In the genomic region with DNA sequence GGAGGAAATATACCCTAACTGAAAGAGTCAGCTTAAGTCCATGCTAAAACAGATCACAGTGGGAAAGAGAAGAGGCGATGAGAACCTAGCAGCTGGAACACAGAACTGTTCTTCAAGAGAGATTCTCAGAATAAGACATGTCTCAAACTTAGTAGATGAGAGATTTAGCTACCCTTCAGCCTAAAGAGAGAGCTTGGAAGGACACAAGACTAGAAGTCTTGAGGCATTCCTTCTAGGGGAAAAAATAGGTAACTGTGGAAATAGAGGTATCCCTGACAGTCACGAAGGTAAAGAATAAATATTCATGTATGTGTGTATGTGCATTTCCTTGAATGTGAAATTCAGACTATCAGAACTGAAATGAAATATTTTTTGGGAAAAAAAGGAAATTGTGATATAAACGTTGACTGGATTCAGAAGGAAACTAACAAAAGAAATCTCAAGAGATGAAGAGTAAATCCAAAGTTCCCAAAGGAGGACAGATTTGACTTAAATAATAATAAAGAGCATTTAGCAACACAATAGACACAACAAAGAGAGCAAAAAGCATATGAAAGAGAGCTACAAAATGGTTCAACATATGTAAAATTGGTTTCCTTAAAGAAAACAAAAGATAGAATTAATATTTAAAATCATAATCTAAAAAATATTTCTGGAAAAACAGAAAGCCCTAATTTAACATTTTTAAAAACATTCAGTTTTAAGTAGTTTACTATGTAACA, we compare ENCODE assay signal across 16 cellular contexts.
DNase-seq lines count a peak whose midpoint lies in the region; ATAC-seq and TF ChIP-seq lines count a peak whose summit lies in the region.
"Had no signal": no experiment of that assay in that cellular context is flagged by ENCODE, and none has a peak within 500 bp of the region (broad histone marks: within the 10 kb centered on the region; RNA-seq: fewer than 3 reads in every experiment).

No MANE protein-coding gene starts in this region.

- ATAC-seq in DND-41 (ENCODE audit: insufficient read depth, low read depth) (no peak), WTC11 (peak; percentile 69), HG02840 (IDR thresholded peaks at IDR 0.05; ENCODE audit: low FRiP score, unreplicated experiment) (no peak)
- ATAC-seq: K562 had no signal

- H3K9ac ChIP-seq in DND-41 (ENCODE audit: low read depth, low read length): no peak overlapping the region
- H3K9ac ChIP-seq in HUES48 (ENCODE audit: low read depth, low read length): peak overlapping the region; percentile 15; the same call in 1 of the 2 replicates
- no peak overlapping the region for H3K9ac ChIP-seq in neural progenitor cell

- H3K4me1 ChIP-seq in DND-41 (ENCODE audit: insufficient read depth, low read length): peaks cover 3% of the 10 kb centered on the region; the same call in 1 of the 2 replicates
- H3K4me1 ChIP-seq in HUES48 (ENCODE audit: control insufficient read depth, insufficient read depth, low read length): peaks cover 37% of the 10 kb centered on the region
- no peaks in the 10 kb centered on the region for H3K4me1 ChIP-seq in neural progenitor cell
- H3K4me1 ChIP-seq: BE2C had no signal

- H3F3A ChIP-seq in neural progenitor cell (ENCODE audit: low read depth): no peaks in the 10 kb centered on the region

- H3K27me3 Mint-ChIP-seq in WTC11 (ENCODE audit: low read depth): no peaks in the 10 kb centered on the region
- H3K27me3 Mint-ChIP-seq in neural progenitor cell (ENCODE audit: insufficient read depth, low read depth): no peaks in the 10 kb centered on the region
- H3K27me3 Mint-ChIP-seq: CD4-positive, alpha-beta memory T cell had no signal

- POLR2A ChIA-PET in WTC11 (lab: Charles Lee): no interaction called here

- H4K20me1 ChIP-seq in DND-41 (ENCODE audit: insufficient read depth, low read length) (no peaks in the 10 kb centered on the region), neural progenitor cell (ENCODE audit: low read depth) (no peaks in the 10 kb centered on the region)

- H3K4me1 Mint-ChIP-seq in WTC11: peaks cover 42% of the 10 kb centered on the region
- H3K4me1 Mint-ChIP-seq in neural progenitor cell: no peaks in the 10 kb centered on the region
- H3K4me1 Mint-ChIP-seq: CD4-positive, alpha-beta memory T cell had no signal

- no peak overlapping the region for H3K4me3 ChIP-seq in DND-41 (ENCODE audit: low read depth in 1 of 2, low read length in 2 of 2)
- H3K4me3 ChIP-seq in HUES48 (ENCODE audit: low read depth, low read length): peak overlapping the region; percentile 53
- H3K4me3 ChIP-seq in neural progenitor cell: no peak overlapping the region
- H3K4me3 ChIP-seq: HAP-1, K562 had no signal

- H3K4me3 Mint-ChIP-seq in WTC11: peak overlapping the region; percentile 53
- no peak overlapping the region for H3K4me3 Mint-ChIP-seq in neural progenitor cell
- H3K4me3 Mint-ChIP-seq: CD4-positive, alpha-beta memory T cell had no signal

- no peak overlapping the region for H3K27ac ChIP-seq in DND-41 (ENCODE audit: low read length)
- H3K27ac ChIP-seq in HUES48 (ENCODE audit: low read depth, low read length): peak overlapping the region; percentile 91
- H3K27ac ChIP-seq in neural progenitor cell: no peak overlapping the region
- H3K27ac ChIP-seq: C4-2B had no signal

- H3K27ac Mint-ChIP-seq in WTC11 (peak overlapping the region; percentile 97), neural progenitor cell (no peak overlapping the region)
- H3K27ac Mint-ChIP-seq: CD4-positive, alpha-beta memory T cell had no signal

- no peaks in the 10 kb centered on the region for H3K27me3 ChIP-seq in DND-41 (ENCODE audit: insufficient read depth, low read length, poor library complexity)
- no peaks in the 10 kb centered on the region for H3K27me3 ChIP-seq in HUES48 (ENCODE audit: control insufficient read depth, insufficient read depth, low read length)
- H3K27me3 ChIP-seq in neural progenitor cell: no peaks in the 10 kb centered on the region
- H3K27me3 ChIP-seq: BE2C had no signal

- H3K9me3 Mint-ChIP-seq in WTC11 (no peaks in the 10 kb centered on the region), neural progenitor cell (no peaks in the 10 kb centered on the region)

- H3K36me3 Mint-ChIP-seq in WTC11 (no peaks in the 10 kb centered on the region), neural progenitor cell (no peaks in the 10 kb centered on the region)
- H3K36me3 Mint-ChIP-seq: CD4-positive, alpha-beta memory T cell had no signal

- H3K36me3 ChIP-seq in DND-41 (ENCODE audit: insufficient read depth, low read length) (no peaks in the 10 kb centered on the region), HUES48 (ENCODE audit: control insufficient read depth, insufficient read depth, low read length) (no peaks in the 10 kb centered on the region), neural progenitor cell (no peaks in the 10 kb centered on the region)
- H3K36me3 ChIP-seq: BE2C, HAP-1 had no signal

- DNase-seq in DND-41: no peak
- no peak for DNase-seq in WTC11 (ENCODE audit: low spot score)
- no peak for DNase-seq in neural progenitor cell (ENCODE audit: low spot score)
- DNase-seq in stimulated activated CD4-positive, alpha-beta T cell treated with anti-CD3 and anti-CD28 coated beads, Interleukin-15, amount 100 ng/mL, for 24 hours: no peak
- no peak for DNase-seq in NCI-H510A treated with DMSO at 0.1 percent for 48 hours (lab: John Stamatoyannopoulos, UW)
- DNase-seq: BE2C; CD4-positive, alpha-beta memory T cell; DMS153; DMS79 treated with DMSO at 0.1 percent for 48 hours; GDM1; Karpas-422 had no signal

- H3K4me2 ChIP-seq in DND-41 (ENCODE audit: insufficient read depth, low read length): no peak overlapping the region
- no peak overlapping the region for H3K4me2 ChIP-seq in neural progenitor cell

- CTCF ChIA-PET in WTC11 (lab: Charles Lee): no interaction called here

- no peak for TF ChIP-seq CTCF in DND-41 (IDR thresholded peaks at IDR 0.05; ENCODE audit: borderline replicate concordance, extremely low read depth, low read length, poor library complexity, severe bottlenecking)
- no peak for TF ChIP-seq CTCF in WTC11 (IDR thresholded peaks at IDR 0.05)
- no peak for TF ChIP-seq CTCF in neural progenitor cell (IDR thresholded peaks at IDR 0.05)

- H3K79me2 ChIP-seq in DND-41 (ENCODE audit: insufficient read depth, low read length) (no peaks in the 10 kb centered on the region), neural progenitor cell (ENCODE audit: low read depth) (no peaks in the 10 kb centered on the region)

- H3K9me3 ChIP-seq in DND-41 (ENCODE audit: insufficient read depth, low read length, severe bottlenecking): no peaks in the 10 kb centered on the region
- no peaks in the 10 kb centered on the region for H3K9me3 ChIP-seq in HUES48 (ENCODE audit: control insufficient read depth, insufficient read depth, low read length)
- no peaks in the 10 kb centered on the region for H3K9me3 ChIP-seq in neural progenitor cell (ENCODE audit: low read depth)
- H3K9me3 ChIP-seq: BE2C, HAP-1 had no signal

- H2AFZ ChIP-seq in DND-41 (ENCODE audit: low read depth, low read length) (peak overlapping the region; percentile 29; the same call in 1 of the 2 replicates), neural progenitor cell (replicated peaks) (peak overlapping the region; percentile 40)

TF ChIP-seq in WTC11, 78 proteins besides CTCF, POLR2A, EP300 and RAD21 (continues in another document):
- TF ChIP-seq HMGXB4 (CRISPR knock-in tag; IDR thresholded peaks at IDR 0.05): no peak
- TF ChIP-seq, protein P1, sequence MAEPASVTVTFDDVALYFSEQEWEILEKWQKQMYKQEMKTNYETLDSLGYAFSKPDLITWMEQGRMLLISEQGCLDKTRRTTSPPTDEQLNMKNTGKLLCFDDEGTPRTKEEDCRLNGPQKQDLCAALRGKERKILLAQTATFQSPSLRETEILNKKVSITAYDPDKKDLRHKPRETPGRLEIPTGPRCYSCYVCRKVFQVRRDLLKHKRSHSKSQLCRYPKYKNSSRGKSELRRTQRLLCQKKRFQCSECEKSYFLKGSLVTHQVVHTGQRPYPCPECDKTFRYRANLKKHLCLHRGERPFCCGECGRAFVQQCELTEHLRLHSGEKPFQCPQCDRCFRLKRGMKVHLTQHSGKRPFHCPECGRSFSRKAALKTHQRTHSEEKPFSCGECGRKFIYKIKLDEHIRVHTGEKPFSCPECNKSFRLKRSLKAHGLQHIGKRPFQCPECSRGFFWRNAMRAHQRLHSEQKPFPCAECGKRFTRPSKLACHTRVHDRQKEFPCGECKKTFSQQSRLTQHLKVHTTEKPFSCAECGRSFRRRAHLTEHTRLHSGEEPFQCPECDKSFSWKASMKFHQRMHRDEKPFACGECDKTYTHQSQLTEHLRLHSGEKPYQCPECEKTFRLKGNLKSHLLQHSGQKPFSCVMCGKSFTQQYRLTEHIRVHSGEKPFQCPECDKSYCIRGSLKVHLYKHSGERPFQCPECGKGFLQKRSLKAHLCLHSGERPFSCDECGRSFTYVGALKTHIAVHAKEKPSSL (CRISPR knock-in tag; conservative IDR thresholded peaks at IDR 0.05): no peak
